8 cellular contexts compared by ENCODE assay signal in the genomic region with DNA sequence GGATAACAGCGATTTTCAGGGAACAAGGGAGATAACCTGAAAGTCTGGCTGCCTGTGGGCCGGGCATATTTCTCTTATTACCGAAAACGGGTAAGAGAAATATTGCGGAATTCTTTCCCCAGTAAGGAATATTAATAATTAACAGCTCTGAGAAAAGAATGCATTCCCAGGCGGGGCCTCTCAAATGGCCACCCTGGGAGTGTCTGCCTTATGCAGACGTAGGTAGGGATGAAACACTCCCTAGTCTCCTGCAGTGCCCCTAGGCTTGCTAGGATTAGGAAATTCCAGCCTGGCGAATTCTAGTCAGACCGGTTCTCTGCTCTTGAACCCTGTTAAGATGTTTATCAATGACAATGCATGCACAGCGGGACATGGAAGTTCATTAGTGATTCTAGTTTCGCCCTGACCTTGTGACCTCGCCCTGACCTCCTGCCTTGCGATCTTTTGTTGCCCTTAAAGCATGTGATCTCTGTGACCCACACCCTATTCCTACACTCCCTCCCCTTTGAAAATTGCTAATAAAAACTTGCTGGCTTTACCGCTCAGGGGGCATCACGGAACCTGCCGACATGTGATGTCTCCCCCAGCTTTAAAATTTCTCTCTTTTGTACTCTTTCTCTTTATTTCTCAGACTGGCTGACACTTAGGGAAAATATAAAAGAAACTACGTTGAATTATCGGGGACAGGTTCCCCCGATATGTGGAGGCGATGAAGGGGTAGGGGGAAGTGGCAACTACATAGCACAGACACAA.
DNase-seq lines count a peak whose midpoint lies in the region; ATAC-seq, FAIRE-seq and TF ChIP-seq lines count a peak whose summit lies in the region.
"Not testable (repeated sequence)": the region's sequence is repeated elsewhere in the genome, so short reads cannot be mapped to it uniquely, and the experiment has no call there.

No MANE protein-coding gene starts in this region.

- WGBS in GM12878 (ENCODE audit: insufficient coverage, insufficient replicate concordance, low lambda C conversion rate, missing lambda C conversion rate) = 50% methylated on average over 20 of the region's 20 CpGs
- no CpG with 5 or more reads among the region's 20 CpGs for WGBS in mesendoderm (ENCODE audit: extremely low coverage, insufficient coverage, low lambda C conversion rate)

- not testable (repeated sequence) for TF ChIP-seq CTCF in GM12878 (IDR thresholded peaks at IDR 0.05 in 2 of 3, conservative IDR thresholded peaks at IDR 0.05 in 1 of 3; ENCODE audit: control insufficient read depth in 2 of 3, extremely low read depth in 1 of 3, insufficient read depth in 1 of 3, low read depth in 3 of 3, low read length in 3 of 3)

- not testable (repeated sequence) for H3K36me3 ChIP-seq in HUES48 (ENCODE audit: control insufficient read depth, insufficient read depth, low read length); GM12878 (ENCODE audit: control insufficient read depth in 2 of 2, insufficient read depth in 2 of 2, low read length in 1 of 2); iPS-20b (ENCODE audit: insufficient read depth, low read depth, low read length); mesendoderm (ENCODE audit: control insufficient read depth, insufficient read depth, low read length)

- H3K4me2 ChIP-seq in GM12878 (ENCODE audit: control insufficient read depth, insufficient read depth); mesendoderm (ENCODE audit: low read length): not testable (repeated sequence)

- not testable (repeated sequence) for H2AK5ac ChIP-seq in mesendoderm (ENCODE audit: low read length)

- CTCF ChIA-PET in GM12878 (lab: Yijun Ruan, JAX) = interaction anchor here (1.9 kb wide), 1 partner anchor 12 kb away, joined by 4 read pairs; no protein-coding TSS in a partner anchor

- not testable (repeated sequence) for H2BK120ac ChIP-seq in mesendoderm (ENCODE audit: low read depth, low read length)

- not testable (repeated sequence) for ATAC-seq in GM12878

- H4K8ac ChIP-seq in mesendoderm (ENCODE audit: low read depth, low read length) = not testable (repeated sequence)

- H3K4ac ChIP-seq in mesendoderm (ENCODE audit: low read depth, low read length) = not testable (repeated sequence)

- H3K27ac ChIP-seq in HUES48 (ENCODE audit: low read depth, low read length) (peak overlapping the region; percentile 90), mesendoderm (ENCODE audit: low read depth, low read length) (peak overlapping the region; percentile 70)
- H3K27ac ChIP-seq in GM12878 (ENCODE audit: control insufficient read depth, insufficient read depth); iPS-20b (ENCODE audit: low read length): not testable (repeated sequence)

- H3K79me1 ChIP-seq in mesendoderm (ENCODE audit: low read length) = not testable (repeated sequence)

- not testable (repeated sequence) for TF ChIP-seq RAD21 in GM12878 (IDR thresholded peaks at IDR 0.05; ENCODE audit: insufficient read depth, low read depth, low read length)

- peaks cover 69% of the 10 kb centered on the region for H3K4me1 ChIP-seq in HUES48 (ENCODE audit: control insufficient read depth, insufficient read depth, low read length)
- not testable (repeated sequence) for H3K4me1 ChIP-seq in GM12878 (ENCODE audit: control insufficient read depth, insufficient read depth, low read length); mesendoderm (ENCODE audit: control insufficient read depth, low read depth, low read length)
- H3K4me1 ChIP-seq in iPS-20b (ENCODE audit: insufficient read depth, low read length) = peaks cover 49% of the 10 kb centered on the region

- peak overlapping the region; percentile 40 for H3K56ac ChIP-seq in mesendoderm (ENCODE audit: low read length)

- not testable (repeated sequence) for TF ChIP-seq EP300 in GM12878 (IDR thresholded peaks at IDR 0.05; ENCODE audit: borderline replicate concordance in 1 of 2, control insufficient read depth in 1 of 2, low read depth in 2 of 2, low read length in 2 of 2)

- not testable (repeated sequence) for H2AFZ ChIP-seq in GM12878 (ENCODE audit: control insufficient read depth, low read depth, low read length)

- H3K9ac ChIP-seq in HUES48 (ENCODE audit: low read depth, low read length) (0 out of 2 replicates have a peak overlapping the region, but pooled peaks have one; percentile 41), iPS-20b (ENCODE audit: low read depth, low read length) (peak overlapping the region; percentile 15; the same call in 1 of the 2 replicates)
- H3K9ac ChIP-seq in GM12878 (ENCODE audit: control insufficient read depth, insufficient read depth, low read length); mesendoderm (ENCODE audit: low read length): not testable (repeated sequence)

- RAD21 ChIA-PET in GM12878 (lab: Charles Lee; ENCODE audit: unreplicated experiment) = not testable (repeated sequence)

- not testable (repeated sequence) for H3K79me2 ChIP-seq in GM12878 (ENCODE audit: control insufficient read depth, insufficient read depth, low read length); mesendoderm (ENCODE audit: control insufficient read depth, insufficient read depth, low read length)

- H3K27me3 ChIP-seq in HUES48 (ENCODE audit: control insufficient read depth, insufficient read depth, low read length); GM12878 (replicated peaks in 1 of 2; ENCODE audit: control insufficient read depth in 2 of 2, insufficient read depth in 2 of 2, low read length in 1 of 2); iPS-20b (ENCODE audit: insufficient read depth, low read length); mesendoderm (ENCODE audit: insufficient read depth, low read length, poor library complexity): not testable (repeated sequence)

- in situ Hi-C loops in GM12878 (cut with MboI) = not testable (repeated sequence)

- H2BK5ac ChIP-seq in mesendoderm (ENCODE audit: low read length) = peak overlapping the region; percentile 36

- not testable (repeated sequence) for H4K5ac ChIP-seq in mesendoderm (ENCODE audit: low read length)

- not testable (repeated sequence) for H3K9me3 ChIP-seq in HUES48 (ENCODE audit: control insufficient read depth, insufficient read depth, low read length); GM12878 (replicated peaks; ENCODE audit: control insufficient read depth, insufficient read depth, low read length); iPS-20b (ENCODE audit: insufficient read depth, low read depth, low read length)

- DNase-seq in DMS53 (lab: John Stamatoyannopoulos, UW) (peak; percentile 91), NCI-H510A treated with DMSO at 0.1 percent for 48 hours (lab: John Stamatoyannopoulos, UW) (peak; percentile 40), glomerular visceral epithelial cell (ENCODE audit: extremely low spot score) (peak; percentile 80), mesendoderm (peak; percentile 95), renal cortical epithelial cell (ENCODE audit: low read depth) (peak; percentile 59)
- DNase-seq in GM12878 (ENCODE audit: low read depth, low spot score) = not testable (repeated sequence)

- not testable (repeated sequence) for H4K20me1 ChIP-seq in GM12878 (ENCODE audit: control insufficient read depth, insufficient read depth)

- H3K18ac ChIP-seq in mesendoderm (ENCODE audit: low read length) = peak overlapping the region; percentile 21

- not testable (repeated sequence) for H3K23ac ChIP-seq in mesendoderm (ENCODE audit: low read length)

- TF ChIP-seq POLR2A in GM12878 (IDR thresholded peaks at IDR 0.05; ENCODE audit: low read depth, low read length) = not testable (repeated sequence)

- not testable (repeated sequence) for H2BK15ac ChIP-seq in mesendoderm (replicated peaks; ENCODE audit: low read depth)

- BruUV-seq in GM12878 (replicated peaks; lab: Mats Ljungman, UMichigan) = TSS peak; percentile 35

- H3K4me3 ChIP-seq in HUES48 (ENCODE audit: low read depth, low read length) (peak overlapping the region; percentile 50), iPS-20b (ENCODE audit: low read length) (peak overlapping the region; percentile 62)
- H3K4me3 ChIP-seq in GM12878; mesendoderm (ENCODE audit: low read length): not testable (repeated sequence)

- SMC1A ChIA-PET in GM12878 (lab: Charles Lee; ENCODE audit: uncharacterized antibody, unreplicated experiment) = interaction anchor here (1.0 kb wide), 1 partner anchor 17 kb away, joined by 3 read pairs; no protein-coding TSS in a partner anchor

- POLR2A ChIA-PET in GM12878 (lab: Charles Lee) = interaction anchor here (0.6 kb wide), 1 partner anchor 198 kb away, joined by 4 read pairs; no protein-coding TSS in a partner anchor

- not testable (repeated sequence) for FAIRE-seq in GM12878 (lab: Jason Lieb, UNC)

- intact Hi-C loops in GM12878 (cut with micrococcal nuclease; ENCODE audit: unreplicated experiment) = loop anchor here (10.0 kb wide), 1 partner anchor 57 kb away; no protein-coding TSS in a partner anchor
